24 cellular contexts compared by ENCODE assay signal in genomic region chr4:87377816-87378215, GRCh38. TPM values are rescaled to one million over a fixed set of nuclear protein-coding genes. Genes with fewer than 3 reads are reported as not detected.
DNase-seq lines count a peak whose midpoint lies in the region; ATAC-seq, FAIRE-seq and TF ChIP-seq lines count a peak whose summit lies in the region.
"Had no signal": no experiment of that assay in that cellular context is flagged by ENCODE, and none has a peak within 500 bp of the region (broad histone marks: within the 10 kb centered on the region; RNA-seq: fewer than 3 reads in every experiment).

No MANE protein-coding gene starts in this region.

- no peak for TF ChIP-seq CTCF in activated B cell treated with CpG ODN at 0.5 μM for 24 hours (IDR thresholded peaks at IDR 0.05)

- peaks cover 4% of the 10 kb centered on the region for H3K36me3 Mint-ChIP-seq in activated naive CD8-positive, alpha-beta T cell
- peaks cover 7% of the 10 kb centered on the region for H3K36me3 Mint-ChIP-seq in activated naive CD8-positive, alpha-beta T cell treated with anti-CD3 and anti-CD28 coated beads for 36 hours
- peaks cover 52% of the 10 kb centered on the region for H3K36me3 Mint-ChIP-seq in activated B cell treated with CpG ODN at 0.5 μM for 24 hours (ENCODE audit: low read depth)
- peaks cover 0 to 5% of the 10 kb centered on the region in 2 donors for H3K36me3 Mint-ChIP-seq in naive B cell

- DNase-seq in activated naive CD8-positive, alpha-beta T cell treated with anti-CD3 and anti-CD28 coated beads for 36 hours, result no peak
- DNase-seq in activated B cell treated with CpG ODN at 0.5 μM for 24 hours (no peak), naive B cell (no peak), GM12891 (ENCODE audit: insufficient read length, low spot score) (no peak), H54 (ENCODE audit: insufficient read length, low spot score) (no peak), NCI-H1092 treated with DMSO at 0.1 percent for 48 hours (lab: John Stamatoyannopoulos, UW) (no peak)
- DNase-seq: DMS79, GM23248, HCEC 1CT, MG63, NCI-H1048, NCI-H1436, NCI-H187 treated with DMSO at 0.1 percent for 48 hours, NCI-H2107, NCI-H446 treated with DMSO at 0.1 percent for 48 hours, NCI-H526 treated with DMSO at 0.1 percent for 48 hours, OCI-M1 had no signal

- ATAC-seq in GM21786 (IDR thresholded peaks at IDR 0.05; ENCODE audit: unreplicated experiment) (peak; percentile 49), activated B cell treated with CpG ODN at 0.5 μM for 24 hours (ENCODE audit: low read depth) (peak; percentile 34), naive B cell (ENCODE audit: low read depth in 2 of 2) (no peak)
- ATAC-seq: Right ventricle myocardium inferior had no signal

- no peaks in the 10 kb centered on the region for H3K9me3 Mint-ChIP-seq in activated naive CD8-positive, alpha-beta T cell (ENCODE audit: low read depth)
- H3K9me3 Mint-ChIP-seq in activated naive CD8-positive, alpha-beta T cell treated with anti-CD3 and anti-CD28 coated beads for 36 hours, result no peaks in the 10 kb centered on the region
- H3K9me3 Mint-ChIP-seq in activated B cell treated with CpG ODN at 0.5 μM for 24 hours (no peaks in the 10 kb centered on the region), naive B cell (no peaks in the 10 kb centered on the region)

- no peaks in the 10 kb centered on the region for H3K27me3 Mint-ChIP-seq in activated naive CD8-positive, alpha-beta T cell
- no peaks in the 10 kb centered on the region for H3K27me3 Mint-ChIP-seq in activated naive CD8-positive, alpha-beta T cell treated with anti-CD3 and anti-CD28 coated beads for 36 hours
- H3K27me3 Mint-ChIP-seq in activated B cell treated with CpG ODN at 0.5 μM for 24 hours, result no peaks in the 10 kb centered on the region
- H3K27me3 Mint-ChIP-seq in naive B cell, result no peaks in the 10 kb centered on the region

- H3K4me3 Mint-ChIP-seq in activated naive CD8-positive, alpha-beta T cell, result no peak overlapping the region
- no peak overlapping the region for H3K4me3 Mint-ChIP-seq in activated naive CD8-positive, alpha-beta T cell treated with anti-CD3 and anti-CD28 coated beads for 36 hours
- H3K4me3 Mint-ChIP-seq in activated B cell treated with CpG ODN at 0.5 μM for 24 hours, result no peak overlapping the region
- H3K4me3 Mint-ChIP-seq in naive B cell, result no peak overlapping the region

- FAIRE-seq in GM12891 (lab: Jason Lieb, UNC) (no peak), H54 (lab: Jason Lieb, UNC) (no peak)
- FAIRE-seq: GM12892 had no signal

- H3K4me1 Mint-ChIP-seq in activated naive CD8-positive, alpha-beta T cell (ENCODE audit: low read depth), result peaks cover 5% of the 10 kb centered on the region
- peaks cover 7% of the 10 kb centered on the region for H3K4me1 Mint-ChIP-seq in activated naive CD8-positive, alpha-beta T cell treated with anti-CD3 and anti-CD28 coated beads for 36 hours
- H3K4me1 Mint-ChIP-seq in activated B cell treated with CpG ODN at 0.5 μM for 24 hours (peaks cover 9% of the 10 kb centered on the region), naive B cell (peaks cover 1 to 3% (median 2%) of the 10 kb centered on the region in 3 donors)

- H3K27ac Mint-ChIP-seq in activated naive CD8-positive, alpha-beta T cell, result peak overlapping the region; percentile 16
- H3K27ac Mint-ChIP-seq in activated naive CD8-positive, alpha-beta T cell treated with anti-CD3 and anti-CD28 coated beads for 36 hours, result no peak overlapping the region
- peak overlapping the region; percentile 4 for H3K27ac Mint-ChIP-seq in activated B cell treated with CpG ODN at 0.5 μM for 24 hours
- peak overlapping the region in 4 of 6 donors; percentile 15 to 85 (median 57) for H3K27ac Mint-ChIP-seq in naive B cell

- intact Hi-C loops in activated B cell treated with CpG ODN at 0.5 μM for 24 hours (cut with micrococcal nuclease), result loop anchor here (5.0 to 10.0 kb wide), 2 partner anchors 47 to 834 kb away; partner anchors contain the start of gene NUDT9

- CTCF ChIA-PET in activated B cell treated with CpG ODN at 0.5 μM for 24 hours (lab: Charles Lee), result interaction anchor here (1.1 to 5.7 kb wide), 2 partner anchors 11 to 89 kb away, joined by 3 to 118 read pairs; no protein-coding TSS in a partner anchor

- TF ChIP-seq POLR2A in GM12891 (IDR thresholded peaks at IDR 0.05; ENCODE audit: low read depth, low read length), result no peak
- no peak for TF ChIP-seq POLR2A in H54 (IDR thresholded peaks at IDR 0.05; ENCODE audit: low read depth, low read length)

- POLR2A ChIA-PET in activated B cell treated with CpG ODN at 0.5 μM for 24 hours (lab: Charles Lee), result interaction anchor here (1.2 to 1.7 kb wide), 2 partner anchors 13 to 45 kb away, joined by 6 to 7 read pairs; partner anchors contain the start of genes HSD17B11 and NUDT9

TF ChIP-seq in GM12891, 5 proteins besides CTCF, POLR2A, EP300 and RAD21:
- TF ChIP-seq TAF1 (IDR thresholded peaks at IDR 0.05; ENCODE audit: low read depth, low read length), result no peak
- TF ChIP-seq SPI1 (IDR thresholded peaks at IDR 0.05; ENCODE audit: low read depth, low read length), result no peak
- TF ChIP-seq POU2F2 (IDR thresholded peaks at IDR 0.05; ENCODE audit: low read depth, low read length), result no peak
- no peak for TF ChIP-seq PAX5 (IDR thresholded peaks at IDR 0.05; ENCODE audit: insufficient read depth, low read length, severe bottlenecking)
- no peak for TF ChIP-seq POLR2AphosphoS5 (IDR thresholded peaks at IDR 0.05; ENCODE audit: low read depth, low read length)

RNA-seq across cellular contexts. Expression of gene HSD17B11, which starts 13.2 kb away (rescaled TPM):
- total RNA-seq in activated naive CD8-positive, alpha-beta T cell treated with anti-CD3 and anti-CD28 coated beads for 36 hours, result 10 to 100 TPM; 18.2 to 18.7 TPM
- 26.2 and 28.4 TPM in 2 replicates for total RNA-seq in activated B cell treated with CpG ODN at 0.5 μM for 24 hours
- polyA plus RNA-seq in naive B cell (ENCODE audit: low read depth in 6 of 6), result 100 to 1,000 TPM in 4 of 6 donors, 10 to 100 TPM in 2; 67.9 to 116 (median 107) TPM
- polyA plus RNA-seq in GM12891 (2012; ENCODE audit: low read depth, missing spikeins), result 27.3 TPM

RNA-seq across cellular contexts. Expression of gene NUDT9, which starts 44.6 kb away (rescaled TPM):
- total RNA-seq in activated naive CD8-positive, alpha-beta T cell treated with anti-CD3 and anti-CD28 coated beads for 36 hours, result 10 to 100 TPM; 13.4 to 13.6 TPM
- total RNA-seq in activated B cell treated with CpG ODN at 0.5 μM for 24 hours, result 18.5 and 21.1 TPM in 2 replicates
- polyA plus RNA-seq in naive B cell (ENCODE audit: low read depth in 6 of 6), result 10 to 100 TPM; 16.3 to 27.1 (median 19.2) TPM
- 15.0 TPM for polyA plus RNA-seq in GM12891 (2012; ENCODE audit: low read depth, missing spikeins)

RNA-seq across cellular contexts. Expression of gene HSD17B13, which starts 55.1 kb away (rescaled TPM):
- not detected for total RNA-seq in activated naive CD8-positive, alpha-beta T cell treated with anti-CD3 and anti-CD28 coated beads for 36 hours
- 0.17 and 0.35 TPM in 2 replicates for total RNA-seq in activated B cell treated with CpG ODN at 0.5 μM for 24 hours
- polyA plus RNA-seq in naive B cell (ENCODE audit: low read depth in 6 of 6), result under 1 TPM in 2 of 6 donors, not detected in 4; 0.17 to 0.19 TPM
- polyA plus RNA-seq in GM12891 (2012; ENCODE audit: low read depth, missing spikeins), result not detected
- total RNA-seq: A172, GM23248, LHCN-M2, SJSA1 had no signal
- polyA plus RNA-seq: GM23248 had no signal

Comparison
In these comparisons a context has a peak if more than half of its experiments do, and no peak if none do; other contexts are left out.
1. ATAC-seq: peak in GM21786 (single experiment) and activated B cell treated with CpG ODN at 0.5 μM for 24 hours (single experiment); none in naive B cell (0 of 2).